In genomic region chrX:26309262-26309661, GRCh38 we compare ENCODE assay signal across 36 cellular contexts.
DNase-seq lines count a peak whose midpoint lies in the region; ATAC-seq, FAIRE-seq and TF ChIP-seq lines count a peak whose summit lies in the region.
"Had no signal": no experiment of that assay in that cellular context is flagged by ENCODE, and none has a peak within 500 bp of the region (broad histone marks: within the 10 kb centered on the region; RNA-seq: fewer than 3 reads in every experiment).

No MANE protein-coding gene starts in this region.

- no peaks in the 10 kb centered on the region for H3K9me3 Mint-ChIP-seq in Caco-2 (ENCODE audit: unreplicated experiment)

- FAIRE-seq in K562 (lab: Jason Lieb, UNC) (no peak), colon (lab: Jason Lieb, UNC) (peak; percentile 47), pancreas (lab: Jason Lieb, UNC) (peak; percentile 29)
- FAIRE-seq: A204.1, A549, D721Med had no signal

- H3K27ac Mint-ChIP-seq in Caco-2 (ENCODE audit: unreplicated experiment) = no peak overlapping the region
- H3K27ac Mint-ChIP-seq: B cell; CD4-positive, alpha-beta memory T cell; CD4-positive, alpha-beta T cell; CD4-positive, CD25-positive, alpha-beta regulatory T cell; CD8-positive, alpha-beta memory T cell; CD8-positive, alpha-beta T cell had no signal

- TF ChIP-seq RAD21 in IMR-90 (IDR thresholded peaks at IDR 0.05; ENCODE audit: low read length) = no peak
- TF ChIP-seq RAD21 in K562 (CRISPR knock-in tag; conservative IDR thresholded peaks at IDR 0.05 in 1 of 2, IDR thresholded peaks at IDR 0.05 in 1 of 2) = no peak

- H3K18ac ChIP-seq in IMR-90 (ENCODE audit: low read depth, low read length) = no peak overlapping the region

- no peak for TF ChIP-seq EP300 in K562 (IDR thresholded peaks at IDR 0.05; ENCODE audit: low read length)

- in situ Hi-C loops in IMR-90 (cut with MboI; ENCODE audit: low sequenced_read_pairs) (no loop called here), K562 (cut with MboI) (no loop called here)

- H3K4me1 ChIP-seq in IMR-90 (ENCODE audit: control insufficient read depth, insufficient read depth, low read length) = no peaks in the 10 kb centered on the region
- no peaks in the 10 kb centered on the region for H3K4me1 ChIP-seq in K562 (replicated peaks in 1 of 2; ENCODE audit: control insufficient read depth in 2 of 2, insufficient read depth in 2 of 2, low read length in 2 of 2)
- no peaks in the 10 kb centered on the region for H3K4me1 ChIP-seq in pancreas
- no peaks in the 10 kb centered on the region for H3K4me1 ChIP-seq in Caco-2
- H3K4me1 ChIP-seq: A549; BE2C; BLaER1; BLaER1 treated with 17β-estradiol and CSF1 and Interleukin-3, amounts not matched to agents 10 nM and 100 nM had no signal

- DNase-seq in IMR-90 (no peak), K562 (ENCODE audit: extremely low read depth in 1 of 4, low spot score in 3 of 4) (no peak), pancreas (no peak), Caco-2 (no peak), NAMALWA (ENCODE audit: low spot score) (no peak)
- DNase-seq: 8988T; ACHN; AML-193; BE2C; C1 segment of cervical spinal cord; Calu3; CD4-positive, alpha-beta memory T cell; CD4-positive, alpha-beta T cell; CD4-positive, CD25-positive, alpha-beta regulatory T cell; CD8-positive, alpha-beta memory T cell; CD8-positive, alpha-beta T cell; COR-L47; DMS 273 treated with DMSO at 0.1 percent for 48 hours; DMS153; DMS53; DMS79; DMS79 treated with DMSO at 0.1 percent for 48 hours; DND-41; EL had no signal

- no peak overlapping the region for H2BK15ac ChIP-seq in IMR-90 (ENCODE audit: low read depth, low read length)

- no TSS peak for BruUV-seq in IMR-90 (replicated peaks; lab: Mats Ljungman, UMichigan)
- no TSS peak for BruUV-seq in K562 (replicated peaks; lab: Mats Ljungman, UMichigan)
- no TSS peak for BruUV-seq in Caco-2 (replicated peaks; lab: Mats Ljungman, UMichigan)

- H2AK9ac ChIP-seq in IMR-90 (replicated peaks; ENCODE audit: low read depth, low read length, poor library complexity) = no peak overlapping the region

- TF ChIP-seq CTCF in IMR-90 (conservative IDR thresholded peaks at IDR 0.05; ENCODE audit: low read depth, low read length) (no peak), K562 (IDR thresholded peaks at IDR 0.05 in 2 of 3, conservative IDR thresholded peaks at IDR 0.05 in 1 of 3; ENCODE audit: insufficient read depth in 2 of 3, low read depth in 1 of 3, low read length in 3 of 3) (no peak), pancreas (IDR thresholded peaks at IDR 0.05) (no peak), Caco-2 (IDR thresholded peaks at IDR 0.05; ENCODE audit: insufficient read depth in 1 of 2, low read depth in 1 of 2, low read length in 1 of 2, severe bottlenecking in 1 of 2, unreplicated experiment in 1 of 2) (no peak)

- H2AFZ ChIP-seq in IMR-90 (replicated peaks; ENCODE audit: low read length, poor library complexity) (no peak overlapping the region), K562 (ENCODE audit: low read depth, low read length) (no peak overlapping the region)

- H3K27me3 Mint-ChIP-seq in Caco-2 (ENCODE audit: insufficient read depth, unreplicated experiment) = peaks cover 2% of the 10 kb centered on the region
- H3K27me3 Mint-ChIP-seq: B cell; CD4-positive, alpha-beta memory T cell; CD4-positive, alpha-beta T cell; CD4-positive, CD25-positive, alpha-beta regulatory T cell; CD8-positive, alpha-beta memory T cell had no signal

- no peak for ATAC-seq in IMR-90 (ENCODE audit: low read depth)
- no peak for ATAC-seq in K562
- no peak for ATAC-seq in pancreas
- no peak for ATAC-seq in HG03135 (IDR thresholded peaks at IDR 0.05; ENCODE audit: unreplicated experiment)
- ATAC-seq in GM18520 (IDR thresholded peaks at IDR 0.05; ENCODE audit: unreplicated experiment) = no peak
- ATAC-seq: A549; CD8-positive, alpha-beta T cell had no signal

- dilution Hi-C loops in IMR-90 (cut with HindIII; ENCODE audit: low sequenced_read_pairs, unreplicated experiment) = no loop called here

- no peak overlapping the region for H2BK120ac ChIP-seq in IMR-90 (ENCODE audit: low read depth, low read length)

- H3K27me3 ChIP-seq in IMR-90 (ENCODE audit: control insufficient read depth, insufficient read depth, low read length) = no peaks in the 10 kb centered on the region
- H3K27me3 ChIP-seq in K562 (ENCODE audit: control insufficient read depth in 2 of 2, insufficient read depth in 2 of 2, low read length in 2 of 2) = no peaks in the 10 kb centered on the region
- no peaks in the 10 kb centered on the region for H3K27me3 ChIP-seq in pancreas
- H3K27me3 ChIP-seq in Caco-2 (replicated peaks; ENCODE audit: control insufficient read depth, insufficient read depth, low read length) = no peaks in the 10 kb centered on the region
- H3K27me3 ChIP-seq: BE2C had no signal

- H4K5ac ChIP-seq in IMR-90 (ENCODE audit: low read depth, low read length) = no peak overlapping the region

- H3K27ac ChIP-seq in IMR-90 (ENCODE audit: insufficient read depth, low read length) (no peak overlapping the region), K562 (ENCODE audit: extremely low read depth, low read depth, low read length) (no peak overlapping the region), pancreas (no peak overlapping the region)
- H3K27ac ChIP-seq: 22Rv1; A549; BLaER1; BLaER1 treated with 17β-estradiol and CSF1 and Interleukin-3, amounts not matched to agents 10 nM and 100 nM; C4-2B had no signal

- H3K9me1 ChIP-seq in IMR-90 (ENCODE audit: insufficient read depth, low read length) (no peaks in the 10 kb centered on the region), K562 (ENCODE audit: control insufficient read depth, insufficient read depth, low read length) (no peaks in the 10 kb centered on the region)

- H3K79me2 ChIP-seq in K562 (ENCODE audit: control insufficient read depth, insufficient read depth, low read length) = no peaks in the 10 kb centered on the region

- no peak overlapping the region for H2BK5ac ChIP-seq in IMR-90 (ENCODE audit: low read depth, low read length, poor library complexity, severe bottlenecking)

- no peak overlapping the region for H3K23ac ChIP-seq in IMR-90 (ENCODE audit: low read depth, low read length)

- TF ChIP-seq POLR2A in IMR-90 (IDR thresholded peaks at IDR 0.05; ENCODE audit: low read depth, low read length) = no peak
- TF ChIP-seq POLR2A in K562 (conservative IDR thresholded peaks at IDR 0.05) = no peak

- no peaks in the 10 kb centered on the region for H3K36me3 Mint-ChIP-seq in Caco-2 (ENCODE audit: insufficient read depth, unreplicated experiment)
- H3K36me3 Mint-ChIP-seq: CD14-positive monocyte; CD4-positive, alpha-beta memory T cell; CD4-positive, CD25-positive, alpha-beta regulatory T cell; CD8-positive, alpha-beta memory T cell; CD8-positive, alpha-beta T cell had no signal

- H3K4me3 ChIP-seq in IMR-90 (ENCODE audit: insufficient read depth, low read depth, low read length) (no peak overlapping the region), K562 (no peak overlapping the region), pancreas (no peak overlapping the region), Caco-2 (ENCODE audit: low read depth, low read length) (no peak overlapping the region)
- H3K4me3 ChIP-seq: A549; BLaER1; BLaER1 treated with 17β-estradiol and CSF1 and Interleukin-3, amounts not matched to agents 10 nM and 100 nM had no signal

- H3K36me3 ChIP-seq in IMR-90 (ENCODE audit: control insufficient read depth, insufficient read depth, low read length) = no peaks in the 10 kb centered on the region
- H3K36me3 ChIP-seq in K562 (ENCODE audit: control insufficient read depth, insufficient read depth, low read length) = no peaks in the 10 kb centered on the region
- H3K36me3 ChIP-seq in pancreas = no peaks in the 10 kb centered on the region
- H3K36me3 ChIP-seq in Caco-2 (ENCODE audit: control insufficient read depth, insufficient read depth, low read length) = no peaks in the 10 kb centered on the region
- H3K36me3 ChIP-seq: BE2C; BLaER1; BLaER1 treated with 17β-estradiol and CSF1 and Interleukin-3, amounts not matched to agents 10 nM and 100 nM had no signal

- POLR2A ChIA-PET in IMR-90 (lab: Charles Lee; ENCODE audit: unreplicated experiment) = no interaction called here
- POLR2A ChIA-PET in K562 (lab: Yijun Ruan, JAX) = no interaction called here
- POLR2A ChIA-PET in Caco-2 (lab: Charles Lee) = no interaction called here

- H2BK20ac ChIP-seq in IMR-90 (ENCODE audit: low read depth, low read length) = no peak overlapping the region

- H3K4me2 ChIP-seq in IMR-90 (ENCODE audit: low read depth, low read length) (no peak overlapping the region), K562 (ENCODE audit: insufficient read depth, low read length) (no peak overlapping the region)
- H3K4me2 ChIP-seq: A549; BLaER1; BLaER1 treated with 17β-estradiol and CSF1 and Interleukin-3, amounts not matched to agents 10 nM and 100 nM had no signal

- H3K56ac ChIP-seq in IMR-90 (ENCODE audit: extremely low read depth, insufficient read depth, low read length) = no peak overlapping the region

- H3K79me1 ChIP-seq in IMR-90 (ENCODE audit: low read depth in 1 of 2, low read length in 2 of 2) = no peaks in the 10 kb centered on the region

- H3K9ac ChIP-seq in IMR-90 (ENCODE audit: low read depth, low read length) (no peak overlapping the region), K562 (ENCODE audit: insufficient read depth in 1 of 2, low read depth in 2 of 2, low read length in 2 of 2) (no peak overlapping the region)
- H3K9ac ChIP-seq: BLaER1; BLaER1 treated with 17β-estradiol and CSF1 and Interleukin-3, amounts not matched to agents 10 nM and 100 nM had no signal

- H3K14ac ChIP-seq in IMR-90 (replicated peaks; ENCODE audit: low read depth, low read length) = no peak overlapping the region

- no peaks in the 10 kb centered on the region for H4K20me1 ChIP-seq in IMR-90 (ENCODE audit: insufficient read depth, low read length)
- H4K20me1 ChIP-seq in K562 (replicated peaks; ENCODE audit: control insufficient read depth, insufficient read depth, low read length) = no peaks in the 10 kb centered on the region
- H4K20me1 ChIP-seq: BLaER1; BLaER1 treated with 17β-estradiol and CSF1 and Interleukin-3, amounts not matched to agents 10 nM and 100 nM had no signal

- H4K91ac ChIP-seq in IMR-90 (ENCODE audit: insufficient read depth, low read depth, low read length) = no peak overlapping the region

- no peak overlapping the region for H3K4ac ChIP-seq in IMR-90 (ENCODE audit: low read depth, low read length)

- no peak overlapping the region for H2AK5ac ChIP-seq in IMR-90 (ENCODE audit: low read depth, low read length)

- CTCF ChIA-PET in IMR-90 (lab: Yijun Ruan, JAX) = no interaction called here
- CTCF ChIA-PET in K562 (lab: Yijun Ruan, JAX; ENCODE audit: low intra/inter-chr PET ratio) = no interaction called here
- CTCF ChIA-PET in Caco-2 (lab: Charles Lee) = no interaction called here

- no peaks in the 10 kb centered on the region for H3K4me1 Mint-ChIP-seq in Caco-2 (ENCODE audit: low read depth, unreplicated experiment)
- H3K4me1 Mint-ChIP-seq: B cell; CD14-positive monocyte; CD4-positive, alpha-beta memory T cell; CD4-positive, CD25-positive, alpha-beta regulatory T cell; CD8-positive, alpha-beta memory T cell had no signal

- H3K9me3 ChIP-seq in IMR-90 (ENCODE audit: control insufficient read depth, insufficient read depth, low read length) (no peaks in the 10 kb centered on the region), K562 (replicated peaks; ENCODE audit: control insufficient read depth, insufficient read depth, low read depth, low read length) (no peaks in the 10 kb centered on the region), pancreas (no peaks in the 10 kb centered on the region), Caco-2 (no peaks in the 10 kb centered on the region)
- H3K9me3 ChIP-seq: A549; BE2C; BLaER1; BLaER1 treated with 17β-estradiol and CSF1 and Interleukin-3, amounts not matched to agents 10 nM and 100 nM had no signal

- intact Hi-C loops in IMR-90 (cut with micrococcal nuclease) = no loop called here
- intact Hi-C loops in K562 (cut with micrococcal nuclease) = no loop called here
- intact Hi-C loops in pancreas (cut with DNase I) = no loop called here
- intact Hi-C loops in Caco-2 (cut with micrococcal nuclease; ENCODE audit: unreplicated experiment) = no loop called here

- H4K8ac ChIP-seq in IMR-90 (ENCODE audit: low read depth in 2 of 2, low read length in 2 of 2) = no peak overlapping the region

- no peak overlapping the region for H3K4me3 Mint-ChIP-seq in Caco-2 (ENCODE audit: unreplicated experiment)
- H3K4me3 Mint-ChIP-seq: B cell; CD14-positive monocyte; CD4-positive, alpha-beta memory T cell; CD4-positive, alpha-beta T cell; CD4-positive, CD25-positive, alpha-beta regulatory T cell; CD8-positive, alpha-beta memory T cell; CD8-positive, alpha-beta T cell had no signal
